Comparison of ENCODE assay signal across 26 cellular contexts in the genomic region with DNA sequence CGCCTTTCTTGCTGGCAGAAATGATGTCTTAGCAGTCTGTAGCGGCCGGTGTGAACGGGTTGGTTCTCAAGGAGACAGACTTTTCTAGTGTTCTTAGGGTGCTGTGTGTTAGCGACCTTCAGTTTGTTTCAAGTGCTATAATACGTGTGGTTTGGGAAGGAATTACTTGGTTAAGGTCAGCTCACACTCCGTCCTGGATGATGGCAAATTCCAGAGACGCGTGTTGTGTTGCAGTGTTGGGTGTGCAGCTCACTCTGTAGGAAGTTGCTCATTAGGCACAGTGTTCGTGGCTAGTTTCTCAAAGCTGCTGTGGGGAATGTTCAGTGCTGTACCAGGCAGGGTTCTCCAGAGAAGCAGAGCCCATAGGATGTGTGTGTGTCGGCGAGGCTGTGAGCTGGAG. TPM values are rescaled to one million over a fixed set of nuclear protein-coding genes. Genes with fewer than 3 reads are reported as not detected.
DNase-seq lines count a peak whose midpoint lies in the region; FAIRE-seq and TF ChIP-seq lines count a peak whose summit lies in the region.
"Had no signal": no experiment of that assay in that cellular context is flagged by ENCODE, and none has a peak within 500 bp of the region (broad histone marks: within the 10 kb centered on the region; RNA-seq: fewer than 3 reads in every experiment).

No MANE protein-coding gene starts in this region.

- CTCF ChIA-PET in mammary epithelial cell (lab: Charles Lee; ENCODE audit: low non-redundant PET), result no interaction called here

- H3K9me3 ChIP-seq in MG63, result no peaks in the 10 kb centered on the region
- H3K9me3 ChIP-seq in mammary epithelial cell (replicated peaks; ENCODE audit: insufficient read depth, low read length), result no peaks in the 10 kb centered on the region
- H3K9me3 ChIP-seq: colonic mucosa, vagina had no signal

- FAIRE-seq in bronchial epithelial cell (lab: Jason Lieb, UNC), result peak; percentile 72
- FAIRE-seq: endothelial cell of umbilical vein had no signal

- H3K4me1 ChIP-seq in mammary epithelial cell (ENCODE audit: insufficient read depth, low read length), result no peaks in the 10 kb centered on the region
- H3K4me1 ChIP-seq: colonic mucosa had no signal

- no peak overlapping the region for H3K4me2 ChIP-seq in mammary epithelial cell (ENCODE audit: insufficient read depth, low read depth, low read length)
- H3K4me2 ChIP-seq: KMS-11 had no signal

- peaks cover 7% of the 10 kb centered on the region for H4K20me1 ChIP-seq in mammary epithelial cell (ENCODE audit: insufficient read depth, low read length)

- H3K36me3 ChIP-seq in MG63 (peaks cover 16% of the 10 kb centered on the region), bronchial epithelial cell (ENCODE audit: control insufficient read depth, insufficient read depth, low read length) (peaks cover 6% of the 10 kb centered on the region), mammary epithelial cell (ENCODE audit: insufficient read depth, low read length) (no peaks in the 10 kb centered on the region)
- H3K36me3 ChIP-seq: colonic mucosa had no signal

- no peaks in the 10 kb centered on the region for H3K27me3 ChIP-seq in MG63
- H3K27me3 ChIP-seq in bronchial epithelial cell (ENCODE audit: control insufficient read depth, insufficient read depth, low read length), result no peaks in the 10 kb centered on the region
- no peaks in the 10 kb centered on the region for H3K27me3 ChIP-seq in mammary epithelial cell (ENCODE audit: insufficient read depth, low read length)
- H3K27me3 ChIP-seq: colonic mucosa, vagina had no signal

- H3K27ac ChIP-seq in mammary epithelial cell (ENCODE audit: insufficient read depth, low read depth, low read length), result no peak overlapping the region
- H3K27ac ChIP-seq: colonic mucosa, KMS-11, vagina had no signal

- dilution Hi-C loops in mammary epithelial cell (cut with HindIII; ENCODE audit: low sequenced_read_pairs), result no loop called here

- H3K9ac ChIP-seq in mammary epithelial cell (ENCODE audit: insufficient read depth, low read length), result no peak overlapping the region
- H3K9ac ChIP-seq: KMS-11 had no signal

- peaks cover 69% of the 10 kb centered on the region for H3K36me3 Mint-ChIP-seq in nephron progenitor cell (ENCODE audit: low read depth)

- H3K4me1 Mint-ChIP-seq in nephron progenitor cell, result no peaks in the 10 kb centered on the region

- peak; percentile 43 for DNase-seq in EH (ENCODE audit: low read depth)
- DNase-seq in MG63, result peak; percentile 45
- DNase-seq in bronchial epithelial cell (ENCODE audit: low read depth), result no peak
- DNase-seq in nephron progenitor cell, result no peak
- no peak for DNase-seq in NCI-H2107 (lab: John Stamatoyannopoulos, UW)
- no peak for DNase-seq in NCI-H2081 treated with DMSO at 0.1 percent for 48 hours (lab: John Stamatoyannopoulos, UW)
- no peak for DNase-seq in mammary epithelial cell
- no peak for DNase-seq in amygdala (lab: John Stamatoyannopoulos, UW)
- DNase-seq: activated CD4-positive, alpha-beta T cell treated with anti-CD3 and anti-CD28 coated beads for 4 hours; AML-193; aorta; colonic mucosa; COR-L47; NCI-H1105 treated with DMSO at 0.1 percent for 48 hours; NCI-H2171; NCI-H69; OCI-M1; posterior cingulate gyrus; stimulated activated CD4-positive, alpha-beta T cell treated with anti-CD3 and anti-CD28 coated beads, Interleukin-2, amount 100 ng/mL, for 48 hours had no signal

- H3K4me3 ChIP-seq in MG63 (peak overlapping the region; percentile 32), bronchial epithelial cell (ENCODE audit: low read depth, low read length) (no peak overlapping the region), mammary epithelial cell (replicated peaks in 1 of 3; ENCODE audit: insufficient read depth in 1 of 3, low read depth in 2 of 3, low read length in 3 of 3) (no peak overlapping the region)
- H3K4me3 ChIP-seq: colonic mucosa, vagina had no signal

- peak overlapping the region; percentile 62 for H3K27ac Mint-ChIP-seq in nephron progenitor cell

- H3K9me3 Mint-ChIP-seq in nephron progenitor cell, result peaks cover 36% of the 10 kb centered on the region

- intact Hi-C loops in mammary epithelial cell (cut with micrococcal nuclease), result no loop called here

- H3K27me3 Mint-ChIP-seq in nephron progenitor cell (ENCODE audit: low read depth, poor library complexity), result peaks cover 7% of the 10 kb centered on the region

- TF ChIP-seq CTCF in bronchial epithelial cell (IDR thresholded peaks at IDR 0.05; ENCODE audit: insufficient read depth, low read length, severe bottlenecking) (no peak), nephron progenitor cell (IDR thresholded peaks at IDR 0.05) (no peak), mammary epithelial cell (conservative IDR thresholded peaks at IDR 0.05 in 1 of 2, IDR thresholded peaks at IDR 0.05 in 1 of 2; ENCODE audit: extremely low read depth in 1 of 2, insufficient read depth in 1 of 2, low read depth in 1 of 2, low read length in 2 of 2) (no peak)

- 96% methylated on average over 11 of the region's 12 CpGs for WGBS in mammary epithelial cell (ENCODE audit: low coverage, missing lambda C conversion rate)

- in situ Hi-C loops in mammary epithelial cell (cut with MboI; ENCODE audit: low sequenced_read_pairs in 2 of 2), result no loop called here

- H2AFZ ChIP-seq in mammary epithelial cell (ENCODE audit: low read depth, low read length), result no peak overlapping the region

- no peak overlapping the region for H3K4me3 Mint-ChIP-seq in nephron progenitor cell

- peaks cover 33% of the 10 kb centered on the region for H3K79me2 ChIP-seq in mammary epithelial cell (ENCODE audit: insufficient read depth, low read length)

- BruUV-seq in mammary epithelial cell (replicated peaks; lab: Mats Ljungman, UMichigan), result no TSS peak

RNA-seq across cellular contexts. Expression of gene ZNF750, which starts 37.7 kb away (rescaled TPM):
- not detected in 2 replicates for total RNA-seq in MG63 (2014; rRNA removed; shearing (Covaris generic); ENCODE audit: low replicate concordance)
- total RNA-seq in bronchial epithelial cell (3.2 and 13.8 TPM in 2 replicates), mammary epithelial cell (1 to 10 TPM in 1 of 2 donors, under 1 TPM in 1; 0.33 to 1.1 TPM)
- polyA plus RNA-seq in mammary epithelial cell, result 0.23 TPM
- 3.4 TPM for polyA minus RNA-seq in mammary epithelial cell
- total RNA-seq: colonic mucosa, G401, myocyte, skeletal muscle tissue, subcutaneous adipose tissue had no signal

RNA-seq across cellular contexts. Expression of gene TBCD, which starts 50.3 kb away (rescaled TPM):
- 45.7 and 73.6 TPM in 2 replicates for total RNA-seq in MG63 (2014; rRNA removed; shearing (Covaris generic); ENCODE audit: low replicate concordance)
- 22.6 and 23.3 TPM in 2 replicates for total RNA-seq in bronchial epithelial cell
- total RNA-seq in mammary epithelial cell, result 10 to 100 TPM; 28.7 to 90.9 TPM
- polyA plus RNA-seq in mammary epithelial cell, result 69.5 TPM
- 80.5 TPM for polyA minus RNA-seq in mammary epithelial cell

Comparison
In these comparisons a context has a peak if more than half of its experiments do, and no peak if none do; other contexts are left out.
1. DNase-seq: peak in EH (single experiment) and MG63 (single experiment); none in bronchial epithelial cell (single experiment), nephron progenitor cell (single experiment), NCI-H2107 (single experiment), NCI-H2081 treated with DMSO at 0.1 percent for 48 hours (single experiment), mammary epithelial cell (single experiment) and amygdala (0 of 56).